1 cellular context compared by ENCODE assay signal in the genomic region with DNA sequence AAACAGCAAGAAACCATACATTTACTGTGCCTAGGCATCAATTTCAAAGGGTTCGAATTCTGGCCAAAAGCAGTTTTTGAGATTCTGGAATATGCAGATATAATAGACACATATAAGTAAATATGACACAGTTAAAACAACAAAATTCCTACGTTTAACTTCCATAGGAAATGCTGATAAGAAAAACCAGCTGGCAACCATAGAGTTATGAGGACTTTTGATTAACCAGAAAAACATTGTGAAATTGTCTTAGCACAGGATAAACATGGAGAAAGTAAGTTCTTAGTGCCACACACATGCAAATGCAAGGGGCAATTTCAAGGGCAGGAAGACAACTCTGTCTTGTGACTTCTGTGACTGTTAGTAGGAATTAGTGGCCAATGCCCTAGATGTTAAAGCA.
TF ChIP-seq lines count a peak whose summit lies in the region.

No MANE protein-coding gene starts in this region.

TF ChIP-seq in GM23338, 12 proteins besides CTCF, POLR2A, EP300 and RAD21 (continued from another document):
- TF ChIP-seq, protein P1, sequence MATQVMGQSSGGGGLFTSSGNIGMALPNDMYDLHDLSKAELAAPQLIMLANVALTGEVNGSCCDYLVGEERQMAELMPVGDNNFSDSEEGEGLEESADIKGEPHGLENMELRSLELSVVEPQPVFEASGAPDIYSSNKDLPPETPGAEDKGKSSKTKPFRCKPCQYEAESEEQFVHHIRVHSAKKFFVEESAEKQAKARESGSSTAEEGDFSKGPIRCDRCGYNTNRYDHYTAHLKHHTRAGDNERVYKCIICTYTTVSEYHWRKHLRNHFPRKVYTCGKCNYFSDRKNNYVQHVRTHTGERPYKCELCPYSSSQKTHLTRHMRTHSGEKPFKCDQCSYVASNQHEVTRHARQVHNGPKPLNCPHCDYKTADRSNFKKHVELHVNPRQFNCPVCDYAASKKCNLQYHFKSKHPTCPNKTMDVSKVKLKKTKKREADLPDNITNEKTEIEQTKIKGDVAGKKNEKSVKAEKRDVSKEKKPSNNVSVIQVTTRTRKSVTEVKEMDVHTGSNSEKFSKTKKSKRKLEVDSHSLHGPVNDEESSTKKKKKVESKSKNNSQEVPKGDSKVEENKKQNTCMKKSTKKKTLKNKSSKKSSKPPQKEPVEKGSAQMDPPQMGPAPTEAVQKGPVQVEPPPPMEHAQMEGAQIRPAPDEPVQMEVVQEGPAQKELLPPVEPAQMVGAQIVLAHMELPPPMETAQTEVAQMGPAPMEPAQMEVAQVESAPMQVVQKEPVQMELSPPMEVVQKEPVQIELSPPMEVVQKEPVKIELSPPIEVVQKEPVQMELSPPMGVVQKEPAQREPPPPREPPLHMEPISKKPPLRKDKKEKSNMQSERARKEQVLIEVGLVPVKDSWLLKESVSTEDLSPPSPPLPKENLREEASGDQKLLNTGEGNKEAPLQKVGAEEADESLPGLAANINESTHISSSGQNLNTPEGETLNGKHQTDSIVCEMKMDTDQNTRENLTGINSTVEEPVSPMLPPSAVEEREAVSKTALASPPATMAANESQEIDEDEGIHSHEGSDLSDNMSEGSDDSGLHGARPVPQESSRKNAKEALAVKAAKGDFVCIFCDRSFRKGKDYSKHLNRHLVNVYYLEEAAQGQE (IDR thresholded peaks at IDR 0.05; ENCODE audit: unreplicated experiment) = no peak
- TF ChIP-seq ETS1 (IDR thresholded peaks at IDR 0.05) (no peak), NANOG (IDR thresholded peaks at IDR 0.05; ENCODE audit: borderline replicate concordance) (no peak), JUNB (IDR thresholded peaks at IDR 0.05; ENCODE audit: unreplicated experiment) (no peak), POLR2AphosphoS5 (IDR thresholded peaks at IDR 0.05; ENCODE audit: low read depth) (no peak), ZNF114 (CRISPR knock-in tag; IDR thresholded peaks at IDR 0.05) (no peak), ZNF331 (CRISPR knock-in tag; IDR thresholded peaks at IDR 0.05; ENCODE audit: low read depth) (no peak), EZH2phosphoT487 (IDR thresholded peaks at IDR 0.05; ENCODE audit: unreplicated experiment) (no peak), CREB1 (CRISPR knock-in tag; IDR thresholded peaks at IDR 0.05; ENCODE audit: low read depth) (no peak), STAT1 (IDR thresholded peaks at IDR 0.05; ENCODE audit: unreplicated experiment) (no peak)
- TF ChIP-seq, protein P2, sequence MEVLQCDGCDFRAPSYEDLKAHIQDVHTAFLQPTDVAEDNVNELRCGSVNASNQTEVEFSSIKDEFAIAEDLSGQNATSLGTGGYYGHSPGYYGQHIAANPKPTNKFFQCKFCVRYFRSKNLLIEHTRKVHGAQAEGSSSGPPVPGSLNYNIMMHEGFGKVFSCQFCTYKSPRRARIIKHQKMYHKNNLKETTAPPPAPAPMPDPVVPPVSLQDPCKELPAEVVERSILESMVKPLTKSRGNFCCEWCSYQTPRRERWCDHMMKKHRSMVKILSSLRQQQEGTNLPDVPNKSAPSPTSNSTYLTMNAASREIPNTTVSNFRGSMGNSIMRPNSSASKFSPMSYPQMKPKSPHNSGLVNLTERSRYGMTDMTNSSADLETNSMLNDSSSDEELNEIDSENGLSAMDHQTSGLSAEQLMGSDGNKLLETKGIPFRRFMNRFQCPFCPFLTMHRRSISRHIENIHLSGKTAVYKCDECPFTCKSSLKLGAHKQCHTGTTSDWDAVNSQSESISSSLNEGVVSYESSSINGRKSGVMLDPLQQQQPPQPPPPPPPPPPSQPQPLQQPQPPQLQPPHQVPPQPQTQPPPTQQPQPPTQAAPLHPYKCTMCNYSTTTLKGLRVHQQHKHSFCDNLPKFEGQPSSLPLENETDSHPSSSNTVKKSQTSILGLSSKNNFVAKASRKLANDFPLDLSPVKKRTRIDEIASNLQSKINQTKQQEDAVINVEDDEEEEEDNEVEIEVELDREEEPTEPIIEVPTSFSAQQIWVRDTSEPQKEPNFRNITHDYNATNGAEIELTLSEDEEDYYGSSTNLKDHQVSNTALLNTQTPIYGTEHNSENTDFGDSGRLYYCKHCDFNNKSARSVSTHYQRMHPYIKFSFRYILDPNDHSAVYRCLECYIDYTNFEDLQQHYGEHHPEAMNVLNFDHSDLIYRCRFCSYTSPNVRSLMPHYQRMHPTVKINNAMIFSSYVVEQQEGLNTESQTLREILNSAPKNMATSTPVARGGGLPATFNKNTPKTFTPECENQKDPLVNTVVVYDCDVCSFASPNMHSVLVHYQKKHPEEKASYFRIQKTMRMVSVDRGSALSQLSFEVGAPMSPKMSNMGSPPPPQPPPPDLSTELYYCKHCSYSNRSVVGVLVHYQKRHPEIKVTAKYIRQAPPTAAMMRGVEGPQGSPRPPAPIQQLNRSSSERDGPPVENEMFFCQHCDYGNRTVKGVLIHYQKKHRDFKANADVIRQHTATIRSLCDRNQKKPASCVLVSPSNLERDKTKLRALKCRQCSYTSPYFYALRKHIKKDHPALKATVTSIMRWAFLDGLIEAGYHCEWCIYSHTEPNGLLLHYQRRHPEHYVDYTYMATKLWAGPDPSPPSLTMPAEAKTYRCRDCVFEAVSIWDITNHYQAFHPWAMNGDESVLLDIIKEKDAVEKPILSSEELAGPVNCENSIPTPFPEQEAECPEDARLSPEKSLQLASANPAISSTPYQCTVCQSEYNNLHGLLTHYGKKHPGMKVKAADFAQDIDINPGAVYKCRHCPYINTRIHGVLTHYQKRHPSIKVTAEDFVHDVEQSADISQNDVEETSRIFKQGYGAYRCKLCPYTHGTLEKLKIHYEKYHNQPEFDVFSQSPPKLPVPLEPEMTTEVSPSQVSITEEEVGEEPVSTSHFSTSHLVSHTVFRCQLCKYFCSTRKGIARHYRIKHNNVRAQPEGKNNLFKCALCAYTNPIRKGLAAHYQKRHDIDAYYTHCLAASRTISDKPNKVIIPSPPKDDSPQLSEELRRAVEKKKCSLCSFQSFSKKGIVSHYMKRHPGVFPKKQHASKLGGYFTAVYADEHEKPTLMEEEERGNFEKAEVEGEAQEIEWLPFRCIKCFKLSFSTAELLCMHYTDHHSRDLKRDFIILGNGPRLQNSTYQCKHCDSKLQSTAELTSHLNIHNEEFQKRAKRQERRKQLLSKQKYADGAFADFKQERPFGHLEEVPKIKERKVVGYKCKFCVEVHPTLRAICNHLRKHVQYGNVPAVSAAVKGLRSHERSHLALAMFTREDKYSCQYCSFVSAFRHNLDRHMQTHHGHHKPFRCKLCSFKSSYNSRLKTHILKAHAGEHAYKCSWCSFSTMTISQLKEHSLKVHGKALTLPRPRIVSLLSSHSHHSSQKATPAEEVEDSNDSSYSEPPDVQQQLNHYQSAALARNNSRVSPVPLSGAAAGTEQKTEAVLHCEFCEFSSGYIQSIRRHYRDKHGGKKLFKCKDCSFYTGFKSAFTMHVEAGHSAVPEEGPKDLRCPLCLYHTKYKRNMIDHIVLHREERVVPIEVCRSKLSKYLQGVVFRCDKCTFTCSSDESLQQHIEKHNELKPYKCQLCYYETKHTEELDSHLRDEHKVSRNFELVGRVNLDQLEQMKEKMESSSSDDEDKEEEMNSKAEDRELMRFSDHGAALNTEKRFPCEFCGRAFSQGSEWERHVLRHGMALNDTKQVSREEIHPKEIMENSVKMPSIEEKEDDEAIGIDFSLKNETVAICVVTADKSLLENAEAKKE (CRISPR knock-in tag; IDR thresholded peaks at IDR 0.05) = no peak
